In the genomic region with DNA sequence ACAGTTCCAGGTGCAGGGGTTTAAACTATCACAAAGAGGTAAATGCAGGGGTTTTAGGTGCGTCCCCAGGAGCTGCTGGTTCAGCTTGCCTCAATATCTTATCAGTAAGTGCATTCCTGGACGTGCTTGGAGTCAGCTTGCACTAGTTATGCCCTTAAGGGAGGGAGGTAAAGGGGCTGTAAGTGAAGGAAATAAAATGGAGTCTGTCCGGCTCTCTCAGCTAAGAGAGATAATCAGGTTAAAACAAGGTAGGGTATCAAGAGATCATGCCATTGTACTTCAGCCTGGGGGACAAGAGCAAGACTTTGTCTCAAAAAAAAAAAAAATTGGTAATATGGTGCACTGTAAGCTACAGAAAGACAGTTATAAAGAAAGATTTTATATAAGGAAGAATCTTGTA, we compare ENCODE assay signal across 17 cellular contexts.
"Had no signal": no experiment of that assay in that cellular context is flagged by ENCODE, and none has a peak within 500 bp of the region (broad histone marks: within the 10 kb centered on the region; RNA-seq: fewer than 3 reads in every experiment).

No MANE protein-coding gene starts in this region.

- H3K4me3 ChIP-seq: esophagus squamous epithelium, mucosa of descending colon, right atrium auricular region, suprapubic skin, thyroid gland, upper lobe of right lung, vagina had no signal

- DNase-seq: esophagus squamous epithelium; kidney; left cardiac atrium; posterior cingulate gyrus; stimulated activated CD4-positive, alpha-beta T cell treated with anti-CD3 and anti-CD28 coated beads, Interleukin-12 subunit alpha, Interleukin-12 subunit beta, amount 100 ng/mL, for 4 hours; stimulated activated naive CD8-positive, alpha-beta T cell treated with anti-CD3 and anti-CD28 coated beads, Interleukin-15, Interleukin-2, amounts not matched to agents 100 U/mL and 50 U/mL, for 24 hours; thyroid gland; upper lobe of right lung had no signal

- H3K4me1 ChIP-seq: esophagus squamous epithelium, right atrium auricular region, suprapubic skin, upper lobe of right lung, vagina had no signal

- H3K4me3 Mint-ChIP-seq: dendritic cell treated with granulocyte-macrophage colony-stimulating factor and Interleukin-4, amounts not matched to agents 40 ng/mL and 50 ng/mL, for 4 days; effector memory CD8-positive, alpha-beta T cell; naive thymus-derived CD8-positive, alpha-beta T cell had no signal

- H3K27ac Mint-ChIP-seq: dendritic cell treated with granulocyte-macrophage colony-stimulating factor and Interleukin-4, amounts not matched to agents 40 ng/mL and 50 ng/mL, for 4 days; effector memory CD8-positive, alpha-beta T cell had no signal

- H3K27ac ChIP-seq: epithelial cell of prostate, esophagus squamous epithelium, neutrophil, right atrium auricular region, suprapubic skin, thyroid gland, upper lobe of right lung, vagina had no signal

- ATAC-seq: stimulated activated naive CD8-positive, alpha-beta T cell treated with anti-CD3 and anti-CD28 coated beads, Interleukin-15, Interleukin-2, amounts not matched to agents 100 U/mL and 50 U/mL, for 24 hours had no signal

- H3K9me3 Mint-ChIP-seq: dendritic cell treated with granulocyte-macrophage colony-stimulating factor and Interleukin-4, amounts not matched to agents 40 ng/mL and 50 ng/mL, for 4 days; effector memory CD8-positive, alpha-beta T cell; naive thymus-derived CD8-positive, alpha-beta T cell had no signal

- H3K27me3 Mint-ChIP-seq: dendritic cell treated with granulocyte-macrophage colony-stimulating factor and Interleukin-4, amounts not matched to agents 40 ng/mL and 50 ng/mL, for 4 days had no signal

- H3K27me3 ChIP-seq: esophagus squamous epithelium, neutrophil, right atrium auricular region, suprapubic skin, thyroid gland, upper lobe of right lung, vagina had no signal

- H3K36me3 Mint-ChIP-seq: naive thymus-derived CD8-positive, alpha-beta T cell had no signal

- H3K9me3 ChIP-seq: esophagus squamous epithelium, mucosa of descending colon, neutrophil, right atrium auricular region, thyroid gland, upper lobe of right lung, vagina had no signal

- H3K36me3 ChIP-seq: esophagus squamous epithelium, neutrophil, right atrium auricular region, suprapubic skin, thyroid gland, upper lobe of right lung, vagina had no signal
